Comparison of ENCODE assay signal across 8 cellular contexts in the genomic region with DNA sequence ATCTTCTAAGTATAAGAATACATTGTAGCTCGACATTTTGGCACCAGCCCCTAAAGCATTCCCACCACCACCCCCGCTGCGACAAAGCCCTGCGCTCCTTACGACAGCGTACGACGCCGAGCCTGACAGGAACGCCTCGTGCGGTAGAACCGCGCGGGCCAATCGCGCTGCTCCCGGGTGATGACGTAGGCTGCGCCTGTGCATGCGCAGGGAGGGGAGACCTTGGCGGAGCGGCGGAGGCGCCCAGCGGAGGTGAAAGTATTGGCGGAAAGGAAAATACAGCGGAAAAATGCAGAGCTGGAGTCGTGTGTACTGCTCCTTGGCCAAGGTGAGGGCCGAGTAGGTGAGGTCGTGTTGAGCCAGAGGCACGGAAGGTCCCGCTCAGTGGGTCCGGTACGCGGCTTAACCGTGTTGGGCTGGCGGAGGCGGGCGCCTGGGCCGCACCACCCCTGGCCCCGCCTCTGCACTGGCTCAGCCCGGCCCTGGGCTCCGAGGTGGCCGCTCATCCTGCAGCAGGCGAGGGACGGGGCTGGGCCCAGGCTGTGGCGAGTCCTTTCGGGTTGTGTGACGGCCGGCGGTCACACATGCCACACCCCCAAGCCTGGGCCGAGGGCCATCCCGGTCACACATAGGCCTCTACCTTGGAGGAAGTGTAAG. TPM values are rescaled to one million over a fixed set of nuclear protein-coding genes. Genes with fewer than 3 reads are reported as not detected.
DNase-seq lines count a peak whose midpoint lies in the region; TF ChIP-seq lines count a peak whose summit lies in the region.

A gene with protein sequence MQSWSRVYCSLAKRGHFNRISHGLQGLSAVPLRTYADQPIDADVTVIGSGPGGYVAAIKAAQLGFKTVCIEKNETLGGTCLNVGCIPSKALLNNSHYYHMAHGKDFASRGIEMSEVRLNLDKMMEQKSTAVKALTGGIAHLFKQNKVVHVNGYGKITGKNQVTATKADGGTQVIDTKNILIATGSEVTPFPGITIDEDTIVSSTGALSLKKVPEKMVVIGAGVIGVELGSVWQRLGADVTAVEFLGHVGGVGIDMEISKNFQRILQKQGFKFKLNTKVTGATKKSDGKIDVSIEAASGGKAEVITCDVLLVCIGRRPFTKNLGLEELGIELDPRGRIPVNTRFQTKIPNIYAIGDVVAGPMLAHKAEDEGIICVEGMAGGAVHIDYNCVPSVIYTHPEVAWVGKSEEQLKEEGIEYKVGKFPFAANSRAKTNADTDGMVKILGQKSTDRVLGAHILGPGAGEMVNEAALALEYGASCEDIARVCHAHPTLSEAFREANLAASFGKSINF (plus strand): TSS at position 222 of the 657 bp plus-strand sequence. CDS start 68 bp downstream, at position 290.

- TF ChIP-seq CTCF in GM20000 (IDR thresholded peaks at IDR 0.05; ENCODE audit: extremely low read depth, missing control alignments): no peak

- no peaks in the 10 kb centered on the region for H3K36me3 ChIP-seq in endocrine pancreas (ENCODE audit: control insufficient read depth, insufficient read depth, low read length)

- peak within 1 kb of the TSS; percentile 81 for H3K4me3 ChIP-seq in endocrine pancreas (ENCODE audit: control insufficient read depth, insufficient read depth, low read length)

- peak; percentile 66 for DNase-seq in CMK (ENCODE audit: low read depth)
- DNase-seq in GM20000 (ENCODE audit: low spot score): peak; percentile 96
- peak; percentile 86 for DNase-seq in HT1080 (ENCODE audit: low read depth)
- peak; percentile 60 for DNase-seq in NOMO-1 treated with DMSO at 0.1 percent for 48 hours (lab: John Stamatoyannopoulos, UW; ENCODE audit: unreplicated experiment)
- DNase-seq in activated CD8-positive, alpha-beta memory T cell treated with anti-CD3 and anti-CD28 coated beads for 48 hours (ENCODE audit: low read depth in 2 of 3, low spot score in 2 of 3): peak; percentile 77 to 86 (median 82)
- DNase-seq in mesenteric fat pad (ENCODE audit: low spot score): peak; percentile 98
- DNase-seq in stimulated activated CD8-positive, alpha-beta memory T cell treated with anti-CD3 and anti-CD28 coated beads, Interleukin-15, amount 100 ng/mL, for 24 hours (ENCODE audit: low read depth): peak; percentile 79

- H3K9me3 ChIP-seq in endocrine pancreas (ENCODE audit: control insufficient read depth, low read length): no peaks in the 10 kb centered on the region

- no peaks in the 10 kb centered on the region for H3K27me3 ChIP-seq in endocrine pancreas (ENCODE audit: control insufficient read depth, insufficient read depth, low read length)

- peak within 1 kb of the TSS; percentile 62 for H3K9ac ChIP-seq in endocrine pancreas (ENCODE audit: control insufficient read depth, insufficient read depth, low read length)

- H3K4me1 ChIP-seq in endocrine pancreas (ENCODE audit: control insufficient read depth, insufficient read depth, low read length): peaks cover 28% of the 10 kb centered on the region

RNA-seq across cellular contexts. Expression of the gene that starts here (rescaled TPM):
- total RNA-seq in HT1080 (2014; rRNA removed; shearing (Covaris generic)): 44.1 and 65.8 TPM in 2 replicates
- polyA plus RNA-seq in HT1080 (2015; cell fraction: cytosol; rRNA removed): 110 and 115 TPM in 2 replicates
- 114 and 158 TPM in 2 replicates for polyA plus RNA-seq in HT1080 (2015; cell fraction: nucleus; rRNA removed)
- total RNA-seq in mesenteric fat pad: 107 TPM

Comparison
In these comparisons a context has a peak if more than half of its experiments do, and no peak if none do; other contexts are left out.
1. Peak in every context shown above with its lines: DNase-seq and H3K4me3 ChIP-seq.